25 cellular contexts compared by ENCODE assay signal in the genomic region with DNA sequence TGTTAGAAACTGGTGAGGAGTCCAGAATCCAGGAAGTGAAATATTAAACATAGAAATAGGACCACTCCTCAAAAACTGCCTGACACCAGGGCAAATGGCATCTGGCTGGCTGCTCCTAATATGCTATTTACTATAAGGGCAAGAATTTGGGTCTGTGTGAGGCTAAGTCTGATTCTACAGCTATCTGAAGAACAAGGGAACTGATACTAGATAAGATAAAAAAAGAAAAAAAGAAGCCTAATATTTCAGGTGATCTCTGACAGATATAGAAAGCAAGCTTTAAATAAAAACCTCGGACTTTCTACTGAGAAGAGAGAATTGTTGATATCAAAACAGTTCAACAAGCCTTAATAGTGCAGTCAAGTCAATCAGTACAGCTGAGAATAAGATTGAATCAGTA.
"Had no signal": no experiment of that assay in that cellular context is flagged by ENCODE, and none has a peak within 500 bp of the region (broad histone marks: within the 10 kb centered on the region; RNA-seq: fewer than 3 reads in every experiment).

No MANE protein-coding gene starts in this region.

- H3K9ac ChIP-seq: parathyroid adenoma had no signal

- H3K4me1 Mint-ChIP-seq: activated CD4-positive, alpha-beta memory T cell treated with anti-CD3 and anti-CD28 coated beads, Interleukin-2, amount 10 ng/mL, durations not matched to agents 7 days and 5 days; activated CD4-positive, alpha-beta T cell treated with anti-CD3 and anti-CD28 coated beads, Interleukin-2, amount 10 ng/mL, durations not matched to agents 24 days and 14 days had no signal

- H3K4me3 Mint-ChIP-seq: activated CD4-positive, alpha-beta memory T cell treated with anti-CD3 and anti-CD28 coated beads, Interleukin-2, amount 10 ng/mL, durations not matched to agents 7 days and 5 days; activated CD4-positive, alpha-beta T cell treated with anti-CD3 and anti-CD28 coated beads, Interleukin-2, amount 10 ng/mL, durations not matched to agents 24 days and 14 days; activated T-cell treated with anti-CD3 and anti-CD28 coated beads, Interleukin-2, amount 50 U/mL, for 24 hours; mesothelial cell of epicardium; naive thymus-derived CD4-positive, alpha-beta T cell had no signal

- H3K36me3 Mint-ChIP-seq: mesothelial cell of epicardium; naive thymus-derived CD4-positive, alpha-beta T cell had no signal

- H3K36me3 ChIP-seq: heart right ventricle, transverse colon, uterus had no signal

- H3K9me3 Mint-ChIP-seq: activated CD4-positive, alpha-beta memory T cell treated with anti-CD3 and anti-CD28 coated beads, Interleukin-2, amount 10 ng/mL, durations not matched to agents 7 days and 5 days; activated CD4-positive, alpha-beta T cell treated with anti-CD3 and anti-CD28 coated beads, Interleukin-2, amount 10 ng/mL, durations not matched to agents 24 days and 14 days; activated T-cell treated with anti-CD3 and anti-CD28 coated beads, Interleukin-2, amount 50 U/mL, for 24 hours had no signal

- H3K4me1 ChIP-seq: heart right ventricle, parathyroid adenoma, testis, transverse colon, uterus had no signal

- H3K4me3 ChIP-seq: heart right ventricle, testis, transverse colon, uterus had no signal

- H3K27me3 Mint-ChIP-seq: activated CD4-positive, alpha-beta memory T cell treated with anti-CD3 and anti-CD28 coated beads, Interleukin-2, amount 10 ng/mL, durations not matched to agents 7 days and 5 days; activated CD4-positive, alpha-beta T cell treated with anti-CD3 and anti-CD28 coated beads, Interleukin-2, amount 10 ng/mL, durations not matched to agents 24 days and 14 days; activated T-cell treated with anti-CD3 and anti-CD28 coated beads, Interleukin-2, amount 50 U/mL, for 24 hours; naive thymus-derived CD4-positive, alpha-beta T cell had no signal

- H3K27ac Mint-ChIP-seq: activated CD4-positive, alpha-beta memory T cell treated with anti-CD3 and anti-CD28 coated beads, Interleukin-2, amount 10 ng/mL, durations not matched to agents 7 days and 5 days; activated CD4-positive, alpha-beta T cell treated with anti-CD3 and anti-CD28 coated beads, Interleukin-2, amount 10 ng/mL, durations not matched to agents 24 days and 14 days; activated T-cell treated with anti-CD3 and anti-CD28 coated beads, Interleukin-2, amount 50 U/mL, for 24 hours; mesothelial cell of epicardium; naive thymus-derived CD4-positive, alpha-beta T cell had no signal

- H3K27me3 ChIP-seq: foreskin keratinocyte, heart right ventricle, testis, transverse colon, uterus had no signal

- H2AFZ ChIP-seq: parathyroid adenoma had no signal

- H3K79me2 ChIP-seq: parathyroid adenoma had no signal

- H3K27ac ChIP-seq: foreskin keratinocyte, heart right ventricle, parathyroid adenoma, testis, transverse colon, uterus, VCaP had no signal

- DNase-seq: activated CD4-positive, alpha-beta memory T cell treated with anti-CD3 and anti-CD28 coated beads, Interleukin-2, amount 10 ng/mL, durations not matched to agents 7 days and 5 days; activated CD4-positive, alpha-beta T cell treated with anti-CD3 and anti-CD28 coated beads, Interleukin-2, amount 10 ng/mL, durations not matched to agents 24 days and 14 days; activated CD8-positive, alpha-beta memory T cell treated with anti-CD3 and anti-CD28 coated beads, Interleukin-2, amount 50 U/mL, for 48 hours; activated gamma-delta T cell treated with Interleukin-2 at 50 U/mL for 16 hours; activated naive CD4-positive, alpha-beta T cell treated with anti-CD3 and anti-CD28 coated beads, Interleukin-2, amount 50 U/mL, for 16 hours; activated T-cell treated with anti-CD3 and anti-CD28 coated beads, Interleukin-2, amount 50 U/mL, for 24 hours; amniotic stem cell; caudate nucleus; cortex of kidney; heart right ventricle; naive thymus-derived CD4-positive, alpha-beta T cell; nucleus accumbens; right cardiac atrium; stimulated activated CD4-positive, alpha-beta T cell treated with anti-CD3 and anti-CD28 coated beads, Interleukin-15, amount 100 ng/mL, for 24 hours; stimulated activated CD4-positive, alpha-beta T cell treated with anti-CD3 and anti-CD28 coated beads, Interleukin-2, amount 100 ng/mL, for 24 hours; stimulated activated naive CD8-positive, alpha-beta T cell treated with anti-CD3 and anti-CD28 coated beads, Interleukin-15, Interleukin-2, amounts not matched to agents 100 U/mL and 50 U/mL, for 24 hours; T-helper 1 cell; testis; transverse colon; uterus had no signal

- FAIRE-seq: endothelial cell of umbilical vein had no signal

- H3K9me3 ChIP-seq: heart right ventricle, testis, transverse colon, uterus had no signal
